Comparison of ENCODE assay signal across 10 cellular contexts in genomic region chr7:101094791-101095375, GRCh38. TPM values are rescaled to one million over a fixed set of nuclear protein-coding genes. Genes with fewer than 3 reads are reported as not detected.
A peak's percentile ranks its signal among the peaks of the same experiment; 100 is the strongest.
DNase-seq lines count a peak whose midpoint lies in the region; ATAC-seq, FAIRE-seq and TF ChIP-seq lines count a peak whose summit lies in the region.
"Had no signal": no experiment of that assay in that cellular context is flagged by ENCODE, and none has a peak within 500 bp of the region (broad histone marks: within the 10 kb centered on the region; RNA-seq: fewer than 3 reads in every experiment).

No MANE protein-coding gene starts in this region.

- intact Hi-C loops in Right ventricle myocardium superior (cut with DNase I) (loop anchor here (2.0 kb wide), 1 partner anchor 42 kb away; no protein-coding TSS in a partner anchor), spleen (cut with DNase I; ENCODE audit: low total_unique reads) (loop anchor here (5.0 kb wide), 1 partner anchor 42 kb away; no protein-coding TSS in a partner anchor)

- H3K27me3 ChIP-seq in spleen (replicated peaks in 1 of 7): peaks cover 0 to 1% (median 0%) of the 10 kb centered on the region in 7 donors

- no peak for TF ChIP-seq POLR2A in spleen (IDR thresholded peaks at IDR 0.05)

- FAIRE-seq in D721Med (lab: Jason Lieb, UNC): no peak

- peaks cover 0 to 30% (median 8%) of the 10 kb centered on the region in 6 donors for H3K36me3 ChIP-seq in spleen

- no peaks in the 10 kb centered on the region for H3K9me3 ChIP-seq in spleen
- H3K9me3 ChIP-seq: neutrophil had no signal

- no peak overlapping the region for H3K4me3 ChIP-seq in spleen
- H3K4me3 ChIP-seq: SK-N-MC had no signal

- TF ChIP-seq CTCF in D721Med (IDR thresholded peaks at IDR 0.05; ENCODE audit: insufficient read depth, missing control alignments) (peak; percentile 26), spleen (IDR thresholded peaks at IDR 0.05 in 8 of 11, conservative IDR thresholded peaks at IDR 0.05 in 3 of 11) (peak in 7 of 11 experiments; percentile 21 to 70 (median 56))

- DNase-seq in D721Med (ENCODE audit: insufficient read length, low spot score) (no peak), HuH-7.5 (ENCODE audit: low spot score) (peak; percentile 66), Right ventricle myocardium superior (peak; percentile 57), spleen (no peak)
- DNase-seq in activated CD4-positive, alpha-beta T cell treated with anti-CD3 and anti-CD28 coated beads, Interleukin-2, amount 50 U/mL, for 48 hours: peak; percentile 60

- 50 to 73% (median 60%) methylated on average over 11 to 12 of the region's 12 CpGs for WGBS in spleen, 5 donors

- peaks cover 3 to 51% (median 17%) of the 10 kb centered on the region in 6 donors for H3K4me1 ChIP-seq in spleen

- no peak overlapping the region for H3K27ac ChIP-seq in spleen
- H3K27ac ChIP-seq: neutrophil, SK-N-MC had no signal

- ATAC-seq in Right ventricle myocardium superior (ENCODE audit: poor library complexity) (peak; percentile 57), HG02885 (IDR thresholded peaks at IDR 0.05; ENCODE audit: poor library complexity, unreplicated experiment) (no peak), GM19351 (IDR thresholded peaks at IDR 0.05; ENCODE audit: unreplicated experiment) (no peak), GM18909 (IDR thresholded peaks at IDR 0.05; ENCODE audit: poor library complexity, unreplicated experiment) (no peak)

RNA-seq across cellular contexts. Expression of gene TRIM56, which starts 9.6 kb away (rescaled TPM):
- total RNA-seq in Right ventricle myocardium superior (16.7 TPM), spleen (10 to 100 TPM; 34.9 to 82.2 (median 52.2) TPM)
- 10 to 100 TPM in 1 of 3 donors, 1 to 10 TPM in 2; 5.0 to 16.0 (median 6.3) TPM for polyA plus RNA-seq in spleen

RNA-seq across cellular contexts. Expression of gene SERPINE1, which starts 32.0 kb away (rescaled TPM):
- 1.6 TPM for total RNA-seq in Right ventricle myocardium superior
- total RNA-seq in spleen: 10 to 100 TPM in 3 of 7 donors, 1 to 10 TPM in 4; 2.3 to 46.4 (median 8.0) TPM
- polyA plus RNA-seq in spleen: 1 to 10 TPM; 2.2 to 4.6 (median 2.6) TPM

RNA-seq across cellular contexts. Expression of gene AP1S1, which starts 59.4 kb away (rescaled TPM):
- total RNA-seq in Right ventricle myocardium superior (14.1 TPM), spleen (10 to 100 TPM; 20.8 to 49.5 (median 30.4) TPM)
- polyA plus RNA-seq in spleen: 10 to 100 TPM; 15.4 to 45.0 (median 31.8) TPM

Comparison
In these comparisons a context has a peak if more than half of its experiments do, and no peak if none do; other contexts are left out.
1. DNase-seq: peak in HuH-7.5 (single experiment), activated CD4-positive, alpha-beta T cell treated with anti-CD3 and anti-CD28 coated beads, Interleukin-2, amount 50 U/mL, for 48 hours (2 of 2) and Right ventricle myocardium superior (single experiment); none in D721Med (single experiment) and spleen (single experiment).